Comparison of ENCODE assay signal across 20 cellular contexts in the genomic region with DNA sequence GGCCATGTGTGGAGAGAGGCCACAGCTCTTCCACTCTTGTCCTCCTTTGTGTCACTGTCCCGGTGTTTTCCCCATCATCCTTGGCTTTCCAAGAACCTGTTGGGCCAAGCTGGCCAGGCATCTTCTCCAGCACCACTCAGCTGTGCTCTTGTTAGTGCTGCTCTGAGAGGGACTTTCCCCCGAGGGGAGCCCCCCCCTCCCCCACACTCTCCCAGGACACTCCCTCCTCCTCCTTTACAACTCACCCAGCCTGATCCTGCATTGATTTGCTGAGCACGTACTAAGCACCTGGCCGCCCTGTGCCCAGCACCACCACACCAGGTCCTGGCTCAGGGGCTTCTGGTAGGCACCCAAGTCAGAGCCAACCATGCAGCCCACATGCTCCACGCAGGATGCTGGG. TPM values are rescaled to one million over a fixed set of nuclear protein-coding genes. Genes with fewer than 3 reads are reported as not detected.
DNase-seq lines count a peak whose midpoint lies in the region; ATAC-seq and TF ChIP-seq lines count a peak whose summit lies in the region.
"Had no signal": no experiment of that assay in that cellular context is flagged by ENCODE, and none has a peak within 500 bp of the region (broad histone marks: within the 10 kb centered on the region; RNA-seq: fewer than 3 reads in every experiment).

No MANE protein-coding gene starts in this region.

- no peaks in the 10 kb centered on the region for H3K9me3 Mint-ChIP-seq in chondrocyte (ENCODE audit: low read depth)
- no peaks in the 10 kb centered on the region for H3K9me3 Mint-ChIP-seq in nephron
- H3K9me3 Mint-ChIP-seq: activated T-cell treated with anti-CD3 and anti-CD28 coated beads, Interleukin-2, amount 50 U/mL, for 24 hours had no signal

- peak overlapping the region; percentile 49 for H3K27ac Mint-ChIP-seq in chondrocyte (ENCODE audit: unreplicated experiment)
- H3K27ac Mint-ChIP-seq in nephron, result peak overlapping the region; percentile 12 to 45 (median 21)
- H3K27ac Mint-ChIP-seq: activated T-cell treated with anti-CD3 and anti-CD28 coated beads, Interleukin-2, amount 50 U/mL, for 24 hours had no signal

- H3K27me3 Mint-ChIP-seq in chondrocyte (ENCODE audit: low read depth) (peaks cover 31% of the 10 kb centered on the region), nephron (ENCODE audit: low read depth) (peaks cover 13% of the 10 kb centered on the region)
- H3K27me3 Mint-ChIP-seq: activated T-cell treated with anti-CD3 and anti-CD28 coated beads, Interleukin-2, amount 50 U/mL, for 24 hours had no signal

- H3K4me1 Mint-ChIP-seq in chondrocyte (ENCODE audit: low read depth), result peaks cover 7% of the 10 kb centered on the region
- H3K4me1 Mint-ChIP-seq in nephron, result peaks cover 76% of the 10 kb centered on the region

- H3K4me3 Mint-ChIP-seq in chondrocyte (ENCODE audit: unreplicated experiment) (no peak overlapping the region), nephron (peak overlapping the region in 1 of 3 experiments; percentile 6)
- H3K4me3 Mint-ChIP-seq: activated T-cell treated with anti-CD3 and anti-CD28 coated beads, Interleukin-2, amount 50 U/mL, for 24 hours; memory B cell had no signal

- TF ChIP-seq CTCF in chondrocyte (IDR thresholded peaks at IDR 0.05) (no peak), nephron (IDR thresholded peaks at IDR 0.05; ENCODE audit: unreplicated experiment in 3 of 3) (no peak)

- ATAC-seq in GM18511 (IDR thresholded peaks at IDR 0.05; ENCODE audit: unreplicated experiment) (peak; percentile 33), GM19328 (IDR thresholded peaks at IDR 0.05; ENCODE audit: unreplicated experiment) (no peak)
- ATAC-seq: heart left ventricle, sciatic nerve had no signal

- H3K36me3 Mint-ChIP-seq in chondrocyte (ENCODE audit: low read depth) (peaks cover 2% of the 10 kb centered on the region), nephron (ENCODE audit: low read depth) (no peaks in the 10 kb centered on the region)

- DNase-seq in ELF-1 (ENCODE audit: low read depth, low spot score) (peak; percentile 46), chondrocyte (ENCODE audit: low spot score) (no peak), CD1c-positive myeloid dendritic cell (ENCODE audit: extremely low spot score) (no peak), NCI-H2029 (lab: John Stamatoyannopoulos, UW) (no peak)
- DNase-seq in stimulated activated naive CD4-positive, alpha-beta T cell (lab: John Stamatoyannopoulos, UW), result no peak
- DNase-seq: activated CD4-positive, alpha-beta T cell treated with anti-CD3 and anti-CD28 coated beads, Interleukin-2, amount 50 U/mL, for 1 hour; activated T-cell treated with anti-CD3 and anti-CD28 coated beads, Interleukin-2, amount 50 U/mL, for 24 hours; COR-L47; effector CD8-positive, alpha-beta T cell; heart left ventricle; NCI-H1105; NCI-H2107; PC-9 had no signal

RNA-seq across cellular contexts. Expression of gene TP53AIP1, which starts 13.2 kb away (rescaled TPM):
- 0.17 TPM in 1 of 3 replicates, not detected in the others for total RNA-seq in chondrocyte
- total RNA-seq: cardiac muscle cell, fibroblast of lung, heart left ventricle, PC-9, sciatic nerve had no signal

RNA-seq across cellular contexts. Expression of gene KCNJ5, which starts 38.3 kb away (rescaled TPM):
- total RNA-seq in chondrocyte, result 0.15 to 0.18 TPM in 2 of 3 replicates, not detected in the other
